8 cellular contexts compared by ENCODE assay signal in genomic region chr14:77036484-77037337, GRCh38. TPM values are rescaled to one million over a fixed set of nuclear protein-coding genes. Genes with fewer than 3 reads are reported as not detected.
DNase-seq lines count a peak whose midpoint lies in the region; ATAC-seq and TF ChIP-seq lines count a peak whose summit lies in the region.

No MANE protein-coding gene starts in this region.

- H3K79me2 ChIP-seq in neural progenitor cell (ENCODE audit: low read depth), result no peaks in the 10 kb centered on the region

- peaks cover 22% of the 10 kb centered on the region for H3K36me3 Mint-ChIP-seq in CD4-positive, alpha-beta T cell (ENCODE audit: low read depth)
- no peaks in the 10 kb centered on the region for H3K36me3 Mint-ChIP-seq in HFFc6 (ENCODE audit: low read depth)
- no peaks in the 10 kb centered on the region for H3K36me3 Mint-ChIP-seq in neural progenitor cell

- H3K9me3 Mint-ChIP-seq in CD4-positive, alpha-beta T cell, result no peaks in the 10 kb centered on the region
- no peaks in the 10 kb centered on the region for H3K9me3 Mint-ChIP-seq in HFFc6
- no peaks in the 10 kb centered on the region for H3K9me3 Mint-ChIP-seq in neural progenitor cell

- no peak for DNase-seq in CD4-positive, alpha-beta T cell
- no peak for DNase-seq in HFFc6
- DNase-seq in ascending aorta (ENCODE audit: low spot score in 2 of 2), result no peak
- DNase-seq in neural progenitor cell (ENCODE audit: low spot score), result no peak
- DNase-seq in effector memory CD4-positive, alpha-beta T cell, result no peak
- DNase-seq in DMS 273 treated with DMSO at 0.1 percent for 48 hours (lab: John Stamatoyannopoulos, UW), result no peak
- no peak for DNase-seq in iPS-NIHi11 (ENCODE audit: low spot score)

- no peak overlapping the region for H3K9ac ChIP-seq in neural progenitor cell

- H3K27ac ChIP-seq in CD4-positive, alpha-beta T cell (ENCODE audit: low read depth, low read length), result peak overlapping the region; percentile 40
- H3K27ac ChIP-seq in ascending aorta (peak overlapping the region; percentile 54 to 78), neural progenitor cell (no peak overlapping the region)
- H3K27ac ChIP-seq in effector memory CD4-positive, alpha-beta T cell (ENCODE audit: insufficient read depth, low read length, poor library complexity, severe bottlenecking), result no peak overlapping the region

- no peak for TF ChIP-seq CTCF in CD4-positive, alpha-beta T cell (IDR thresholded peaks at IDR 0.05)
- TF ChIP-seq CTCF in HFFc6 (IDR thresholded peaks at IDR 0.05) (no peak), ascending aorta (IDR thresholded peaks at IDR 0.05) (no peak), neural progenitor cell (IDR thresholded peaks at IDR 0.05) (no peak)

- H3K36me3 ChIP-seq in ascending aorta, result no peaks in the 10 kb centered on the region
- H3K36me3 ChIP-seq in neural progenitor cell, result no peaks in the 10 kb centered on the region
- H3K36me3 ChIP-seq in effector memory CD4-positive, alpha-beta T cell (ENCODE audit: control insufficient read depth, insufficient read depth, low read length), result no peaks in the 10 kb centered on the region

- H3F3A ChIP-seq in neural progenitor cell (ENCODE audit: low read depth), result peaks cover 54% of the 10 kb centered on the region

- intact Hi-C loops in CD4-positive, alpha-beta T cell (cut with DNase I, micrococcal nuclease), result no loop called here
- intact Hi-C loops in ascending aorta (cut with DNase I), result loop anchor here (10.0 kb wide), 1 partner anchor 272 kb away; the partner anchor contains the start of gene VASH1

- H2AFZ ChIP-seq in neural progenitor cell (replicated peaks), result no peak overlapping the region

- H3K27me3 Mint-ChIP-seq in CD4-positive, alpha-beta T cell, result no peaks in the 10 kb centered on the region
- H3K27me3 Mint-ChIP-seq in HFFc6 (ENCODE audit: insufficient read depth), result peaks cover 7% of the 10 kb centered on the region
- H3K27me3 Mint-ChIP-seq in neural progenitor cell (ENCODE audit: insufficient read depth, low read depth), result peaks cover 11% of the 10 kb centered on the region

- POLR2A ChIA-PET in CD4-positive, alpha-beta T cell (lab: Charles Lee), result interaction anchor here (0.7 to 2.7 kb wide), 6 partner anchors 8 to 75 kb away, joined by 3 to 15 read pairs (median 4); no protein-coding TSS in a partner anchor

- no peaks in the 10 kb centered on the region for H3K27me3 ChIP-seq in CD4-positive, alpha-beta T cell (ENCODE audit: control insufficient read depth, insufficient read depth, low read length)
- H3K27me3 ChIP-seq in ascending aorta (no peaks in the 10 kb centered on the region), neural progenitor cell (peaks cover 62% of the 10 kb centered on the region)
- no peaks in the 10 kb centered on the region for H3K27me3 ChIP-seq in effector memory CD4-positive, alpha-beta T cell (replicated peaks; ENCODE audit: control insufficient read depth, insufficient read depth, low read length, poor library complexity, severe bottlenecking)

- no peaks in the 10 kb centered on the region for H3K9me3 ChIP-seq in CD4-positive, alpha-beta T cell (ENCODE audit: control insufficient read depth, low read length)
- H3K9me3 ChIP-seq in ascending aorta (no peaks in the 10 kb centered on the region), neural progenitor cell (ENCODE audit: low read depth) (no peaks in the 10 kb centered on the region)
- no peaks in the 10 kb centered on the region for H3K9me3 ChIP-seq in effector memory CD4-positive, alpha-beta T cell (ENCODE audit: control insufficient read depth, low read length)

- peak overlapping the region; percentile 30 for H3K4me2 ChIP-seq in neural progenitor cell

- peak overlapping the region; percentile 100 for H3K27ac Mint-ChIP-seq in CD4-positive, alpha-beta T cell
- H3K27ac Mint-ChIP-seq in HFFc6 (peak overlapping the region; percentile 99), neural progenitor cell (peak overlapping the region; percentile 99)

- no peaks in the 10 kb centered on the region for H4K20me1 ChIP-seq in neural progenitor cell (ENCODE audit: low read depth)

- peaks cover 93% of the 10 kb centered on the region for H3K4me1 Mint-ChIP-seq in CD4-positive, alpha-beta T cell (ENCODE audit: low read depth)
- H3K4me1 Mint-ChIP-seq in HFFc6 (ENCODE audit: low read depth) (peaks cover 83% of the 10 kb centered on the region), neural progenitor cell (peaks cover 87% of the 10 kb centered on the region)

- ATAC-seq in CD4-positive, alpha-beta T cell (ENCODE audit: poor library complexity), result no peak
- no peak for ATAC-seq in HG03342 (IDR thresholded peaks at IDR 0.05; ENCODE audit: unreplicated experiment)

- CTCF ChIA-PET in CD4-positive, alpha-beta T cell (lab: Charles Lee), result interaction anchor here (0.7 to 2.1 kb wide), 3 partner anchors 9 to 124 kb away, joined by 3 to 6 read pairs (median 4); no protein-coding TSS in a partner anchor

- H3K4me1 ChIP-seq in ascending aorta (peaks cover 12 to 62% of the 10 kb centered on the region in 2 donors), neural progenitor cell (peaks cover 49% of the 10 kb centered on the region)
- H3K4me1 ChIP-seq in effector memory CD4-positive, alpha-beta T cell (ENCODE audit: control insufficient read depth, insufficient read depth, low read length, poor library complexity, severe bottlenecking), result peaks cover 78% of the 10 kb centered on the region

- H3K4me3 ChIP-seq in ascending aorta, result no peak overlapping the region
- no peak overlapping the region for H3K4me3 ChIP-seq in neural progenitor cell
- H3K4me3 ChIP-seq in effector memory CD4-positive, alpha-beta T cell (ENCODE audit: insufficient read depth, low read depth, low read length, poor library complexity, severe bottlenecking), result no peak overlapping the region

- peak overlapping the region; percentile 60 for H3K4me3 Mint-ChIP-seq in CD4-positive, alpha-beta T cell
- peak overlapping the region; percentile 86 for H3K4me3 Mint-ChIP-seq in HFFc6
- H3K4me3 Mint-ChIP-seq in neural progenitor cell, result peak overlapping the region; percentile 18

RNA-seq across cellular contexts. Expression of gene IRF2BPL, which starts 8.2 kb away (rescaled TPM):
- total RNA-seq in CD4-positive, alpha-beta T cell, result 10 to 100 TPM; 70.9 to 71.8 TPM
- total RNA-seq in HFFc6 (2021; fragmentation: NEBNext Ultra II Directional; extraction: Animal tissue kit (Norgen Biotek cat#: 25700)), result 10 to 100 TPM; 37.1 to 46.3 (median 38.3) TPM
- 68.1 TPM for total RNA-seq in ascending aorta
- total RNA-seq in neural progenitor cell (ENCODE audit: low replicate concordance), result 4.8 and 14.9 TPM in 2 replicates

Comparison
In these comparisons a context has a peak if more than half of its experiments do, and no peak if none do; other contexts are left out.
1. H3K27ac ChIP-seq: peak in CD4-positive, alpha-beta T cell (single experiment) and ascending aorta (2 of 2); none in neural progenitor cell (single experiment) and effector memory CD4-positive, alpha-beta T cell (single experiment).
2. H3K4me3 Mint-ChIP-seq: peak in every context shown above with its lines; median percentile 86 in HFFc6; 60 in CD4-positive, alpha-beta T cell; 18 in neural progenitor cell.
3. Peak in every context shown above with its lines, with median percentiles within 50 percentile points of each other: H3K27ac Mint-ChIP-seq.